20 cellular contexts compared by ENCODE assay signal in the genomic region with DNA sequence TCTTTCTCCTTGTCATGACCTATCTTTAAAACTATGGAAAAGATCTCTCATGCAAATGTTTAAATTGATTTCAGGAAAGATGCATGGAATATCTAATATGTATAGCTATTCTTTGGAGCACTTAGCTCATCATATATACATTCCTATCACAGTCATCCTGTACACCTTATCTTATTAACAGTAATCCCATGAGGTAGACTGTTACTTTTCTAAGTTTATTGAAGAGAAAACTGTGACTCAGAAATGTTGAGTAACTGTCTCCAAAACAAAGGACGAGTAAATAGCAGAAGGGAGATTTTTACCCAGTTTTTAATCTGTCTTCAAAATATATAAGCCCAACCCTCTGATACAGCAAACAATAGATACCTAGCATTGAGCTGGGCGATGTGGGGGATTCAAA.
"Had no signal": no experiment of that assay in that cellular context is flagged by ENCODE, and none has a peak within 500 bp of the region (broad histone marks: within the 10 kb centered on the region; RNA-seq: fewer than 3 reads in every experiment).

No MANE protein-coding gene starts in this region.

- H3K36me3 ChIP-seq: heart right ventricle, lower lobe of right lung, thyroid gland, upper lobe of right lung had no signal

- DNase-seq: activated CD4-positive, alpha-beta memory T cell treated with anti-CD3 and anti-CD28 coated beads for 36 hours; activated CD4-positive, alpha-beta T cell treated with anti-CD3 and anti-CD28 coated beads for 48 hours; activated gamma-delta T cell; anterior cingulate cortex; body of pancreas; dermis blood vessel endothelial cell; effector CD8-positive, alpha-beta T cell; heart right ventricle; lower lobe of right lung; naive thymus-derived CD8-positive, alpha-beta T cell; stimulated activated CD4-positive, alpha-beta T cell treated with anti-CD3 and anti-CD28 coated beads, Interleukin-4, amount 100 ng/mL, for 24 hours; substantia nigra; thyroid gland; upper lobe of right lung had no signal

- H3K27ac ChIP-seq: body of pancreas, heart right ventricle, lower lobe of right lung, thyroid gland, upper lobe of right lung had no signal

- H3K4me3 Mint-ChIP-seq: activated CD4-positive, alpha-beta memory T cell treated with anti-CD3 and anti-CD28 coated beads for 36 hours; activated naive CD4-positive, alpha-beta T cell treated with anti-CD3 and anti-CD28 coated beads, Interleukin-2, amount 50 U/mL, for 24 hours; activated T-helper 1 cell treated with anti-CD3 and anti-CD28 coated beads, Interleukin-12 subunit alpha, Interleukin-12 subunit beta, Interleukin-2, Interleukin-4 antibody, amounts not matched to agents 30 ng/mL and 10 ng/mL and 1 ng/mL, durations not matched to agents 14 hours and 24 hours and 36 hours; naive thymus-derived CD8-positive, alpha-beta T cell; stimulated activated naive CD8-positive, alpha-beta T cell treated with anti-CD3 and anti-CD28 coated beads, Interleukin-15, Interleukin-2, amounts not matched to agents 100 ng/mL and 50 ng/mL, for 24 hours had no signal

- H3K9me3 ChIP-seq: body of pancreas, heart right ventricle, lower lobe of right lung, thyroid gland, upper lobe of right lung had no signal

- H3K9me3 Mint-ChIP-seq: activated CD4-positive, alpha-beta memory T cell treated with anti-CD3 and anti-CD28 coated beads for 36 hours; activated naive CD4-positive, alpha-beta T cell treated with anti-CD3 and anti-CD28 coated beads, Interleukin-2, amount 50 U/mL, for 24 hours; activated T-helper 1 cell treated with anti-CD3 and anti-CD28 coated beads, Interleukin-12 subunit alpha, Interleukin-12 subunit beta, Interleukin-2, Interleukin-4 antibody, amounts not matched to agents 30 ng/mL and 10 ng/mL and 1 ng/mL, durations not matched to agents 14 hours and 24 hours and 36 hours; stimulated activated naive CD8-positive, alpha-beta T cell treated with anti-CD3 and anti-CD28 coated beads, Interleukin-15, Interleukin-2, amounts not matched to agents 100 ng/mL and 50 ng/mL, for 24 hours had no signal

- H3K4me1 ChIP-seq: body of pancreas, heart right ventricle, lower lobe of right lung, thyroid gland, upper lobe of right lung had no signal

- H3K27me3 Mint-ChIP-seq: progenitor cell of endocrine pancreas had no signal

- H3K27me3 ChIP-seq: body of pancreas, heart right ventricle, thyroid gland, upper lobe of right lung had no signal

- H3K36me3 Mint-ChIP-seq: activated CD4-positive, alpha-beta memory T cell treated with anti-CD3 and anti-CD28 coated beads for 36 hours; activated naive CD4-positive, alpha-beta T cell treated with anti-CD3 and anti-CD28 coated beads, Interleukin-2, amount 50 U/mL, for 24 hours; naive thymus-derived CD8-positive, alpha-beta T cell had no signal

- H3K4me3 ChIP-seq: body of pancreas, heart right ventricle, lower lobe of right lung, thyroid gland, upper lobe of right lung had no signal

- H3K27ac Mint-ChIP-seq: activated CD4-positive, alpha-beta memory T cell treated with anti-CD3 and anti-CD28 coated beads for 36 hours; activated naive CD4-positive, alpha-beta T cell treated with anti-CD3 and anti-CD28 coated beads, Interleukin-2, amount 50 U/mL, for 24 hours; activated T-helper 1 cell treated with anti-CD3 and anti-CD28 coated beads, Interleukin-12 subunit alpha, Interleukin-12 subunit beta, Interleukin-2, Interleukin-4 antibody, amounts not matched to agents 30 ng/mL and 10 ng/mL and 1 ng/mL, durations not matched to agents 14 hours and 24 hours and 36 hours; naive thymus-derived CD8-positive, alpha-beta T cell; progenitor cell of endocrine pancreas; stimulated activated naive CD8-positive, alpha-beta T cell treated with anti-CD3 and anti-CD28 coated beads, Interleukin-15, Interleukin-2, amounts not matched to agents 100 ng/mL and 50 ng/mL, for 24 hours had no signal

- FAIRE-seq: keratinocyte had no signal

- ATAC-seq: body of pancreas; heart right ventricle; left lobe of liver; lower lobe of right lung; naive thymus-derived CD8-positive, alpha-beta T cell; upper lobe of right lung had no signal

- H3K4me1 Mint-ChIP-seq: activated naive CD4-positive, alpha-beta T cell treated with anti-CD3 and anti-CD28 coated beads, Interleukin-2, amount 50 U/mL, for 24 hours; naive thymus-derived CD8-positive, alpha-beta T cell had no signal
